In the genomic region with DNA sequence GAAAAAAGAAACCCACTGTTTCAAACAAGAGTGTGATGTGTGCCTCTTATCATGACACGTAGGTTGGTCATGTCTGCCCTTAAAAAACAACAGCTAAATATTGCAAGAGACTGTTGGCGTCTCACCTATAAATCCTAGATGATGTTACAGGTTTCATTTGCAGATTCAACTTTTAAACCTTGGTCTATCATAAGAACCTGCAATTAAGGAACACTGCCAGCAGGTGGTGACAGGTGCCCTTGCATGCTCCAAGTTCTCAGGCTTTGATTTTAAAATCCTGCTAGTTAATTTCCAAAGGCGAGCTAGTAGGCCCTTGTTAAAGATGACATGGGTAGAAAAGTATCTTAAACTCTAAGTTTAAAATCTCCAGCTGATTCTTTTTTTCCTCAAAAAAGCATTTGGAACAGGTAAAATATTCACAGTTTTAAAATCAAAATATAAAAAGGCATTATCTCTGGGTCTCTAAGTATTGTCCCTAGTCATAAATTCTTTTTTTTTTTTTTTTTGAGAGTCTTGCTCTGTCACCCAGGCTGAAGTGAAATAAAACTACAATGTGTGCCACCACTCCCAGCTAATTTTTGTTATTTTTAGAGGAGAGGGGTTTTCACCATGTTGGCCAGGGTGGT, we compare ENCODE assay signal across 1 cellular context.
TF ChIP-seq lines count a peak whose summit lies in the region.

No MANE protein-coding gene starts in this region.

TF ChIP-seq in K562, 482 proteins besides CTCF, POLR2A, EP300 and RAD21 (continued from another document):
- TF ChIP-seq PCBP1 (IDR thresholded peaks at IDR 0.05; ENCODE audit: low read depth, low read length, poor library complexity, severe bottlenecking) (no peak), ADNP (tag; IDR thresholded peaks at IDR 0.05) (no peak)
- TF ChIP-seq, protein P1, sequence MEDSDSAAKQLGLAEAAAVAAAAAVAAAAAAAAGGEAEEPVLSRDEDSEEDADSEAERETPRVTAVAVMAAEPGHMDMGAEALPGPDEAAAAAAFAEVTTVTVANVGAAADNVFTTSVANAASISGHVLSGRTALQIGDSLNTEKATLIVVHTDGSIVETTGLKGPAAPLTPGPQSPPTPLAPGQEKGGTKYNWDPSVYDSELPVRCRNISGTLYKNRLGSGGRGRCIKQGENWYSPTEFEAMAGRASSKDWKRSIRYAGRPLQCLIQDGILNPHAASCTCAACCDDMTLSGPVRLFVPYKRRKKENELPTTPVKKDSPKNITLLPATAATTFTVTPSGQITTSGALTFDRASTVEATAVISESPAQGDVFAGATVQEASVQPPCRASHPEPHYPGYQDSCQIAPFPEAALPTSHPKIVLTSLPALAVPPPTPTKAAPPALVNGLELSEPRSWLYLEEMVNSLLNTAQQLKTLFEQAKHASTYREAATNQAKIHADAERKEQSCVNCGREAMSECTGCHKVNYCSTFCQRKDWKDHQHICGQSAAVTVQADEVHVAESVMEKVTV (CRISPR knock-in tag; IDR thresholded peaks at IDR 0.05) = peak; percentile 86
- TF ChIP-seq, protein P2, sequence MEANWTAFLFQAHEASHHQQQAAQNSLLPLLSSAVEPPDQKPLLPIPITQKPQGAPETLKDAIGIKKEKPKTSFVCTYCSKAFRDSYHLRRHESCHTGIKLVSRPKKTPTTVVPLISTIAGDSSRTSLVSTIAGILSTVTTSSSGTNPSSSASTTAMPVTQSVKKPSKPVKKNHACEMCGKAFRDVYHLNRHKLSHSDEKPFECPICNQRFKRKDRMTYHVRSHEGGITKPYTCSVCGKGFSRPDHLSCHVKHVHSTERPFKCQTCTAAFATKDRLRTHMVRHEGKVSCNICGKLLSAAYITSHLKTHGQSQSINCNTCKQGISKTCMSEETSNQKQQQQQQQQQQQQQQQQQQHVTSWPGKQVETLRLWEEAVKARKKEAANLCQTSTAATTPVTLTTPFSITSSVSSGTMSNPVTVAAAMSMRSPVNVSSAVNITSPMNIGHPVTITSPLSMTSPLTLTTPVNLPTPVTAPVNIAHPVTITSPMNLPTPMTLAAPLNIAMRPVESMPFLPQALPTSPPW (CRISPR knock-in tag; IDR thresholded peaks at IDR 0.05) = no peak
